ENCODE assay signal across 16 cellular contexts in the genomic region with DNA sequence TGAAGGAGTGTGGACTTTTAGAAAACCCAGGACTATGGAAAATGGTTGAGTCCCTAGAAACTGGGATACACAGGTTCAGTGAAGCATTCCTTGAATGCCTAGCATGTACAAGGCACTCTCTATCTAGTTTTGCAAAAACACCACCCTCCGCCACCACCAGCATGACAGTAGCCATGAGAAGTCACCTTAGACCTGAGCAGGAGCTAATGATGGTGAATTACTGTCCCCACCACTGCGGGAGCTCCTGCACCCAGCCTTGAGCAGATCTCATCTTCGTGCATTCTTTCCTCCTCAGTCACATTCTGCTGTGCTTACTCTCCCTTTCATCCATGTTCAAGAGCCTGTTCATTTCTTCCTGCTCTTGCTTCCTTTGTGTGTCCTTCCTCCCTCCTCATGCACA.
DNase-seq lines count a peak whose midpoint lies in the region; ATAC-seq and TF ChIP-seq lines count a peak whose summit lies in the region.
"Had no signal": no experiment of that assay in that cellular context is flagged by ENCODE, and none has a peak within 500 bp of the region (broad histone marks: within the 10 kb centered on the region; RNA-seq: fewer than 3 reads in every experiment).

No MANE protein-coding gene starts in this region.

- no peaks in the 10 kb centered on the region for H3K4me1 Mint-ChIP-seq in osteocyte (ENCODE audit: unreplicated experiment)
- H3K4me1 Mint-ChIP-seq: CD4-positive, CD25-positive, alpha-beta regulatory T cell had no signal

- H3K4me3 Mint-ChIP-seq in osteocyte (ENCODE audit: unreplicated experiment): no peak overlapping the region
- H3K4me3 Mint-ChIP-seq: B cell; CD4-positive, CD25-positive, alpha-beta regulatory T cell; CD8-positive, alpha-beta T cell had no signal

- DNase-seq in DMS53 (lab: John Stamatoyannopoulos, UW): peak; percentile 30
- DNase-seq in DMS53 treated with DMSO at 0.1 percent for 48 hours (lab: John Stamatoyannopoulos, UW; ENCODE audit: unreplicated experiment): no peak
- peak; percentile 9 for DNase-seq in kidney tubule cell (ENCODE audit: low spot score)
- peak; percentile 60 for DNase-seq in osteocyte (ENCODE audit: extremely low spot score, unreplicated experiment)
- DNase-seq in glomerular visceral epithelial cell (ENCODE audit: extremely low spot score): no peak
- DNase-seq in NCI-H1694 (lab: John Stamatoyannopoulos, UW): no peak
- DNase-seq: Caco-2; CD4-positive, CD25-positive, alpha-beta regulatory T cell; CD8-positive, alpha-beta T cell; DMS 273 treated with DMSO at 0.1 percent for 48 hours; DND-41; GOT3; H7; HCEC 1CT had no signal

- ATAC-seq in HG03521 (IDR thresholded peaks at IDR 0.05; ENCODE audit: unreplicated experiment): no peak
- ATAC-seq: CD8-positive, alpha-beta T cell had no signal

- no peak for TF ChIP-seq CTCF in osteocyte (IDR thresholded peaks at IDR 0.05)

- no peak overlapping the region for H3K27ac Mint-ChIP-seq in osteocyte (ENCODE audit: unreplicated experiment)
- H3K27ac Mint-ChIP-seq: B cell; CD4-positive, CD25-positive, alpha-beta regulatory T cell; CD8-positive, alpha-beta T cell had no signal

- H3K27me3 Mint-ChIP-seq in osteocyte (ENCODE audit: unreplicated experiment): peaks cover 40% of the 10 kb centered on the region

- H3K9me3 Mint-ChIP-seq in osteocyte (ENCODE audit: unreplicated experiment): no peaks in the 10 kb centered on the region
- H3K9me3 Mint-ChIP-seq: CD4-positive, CD25-positive, alpha-beta regulatory T cell; CD8-positive, alpha-beta T cell had no signal

- no peaks in the 10 kb centered on the region for H3K36me3 Mint-ChIP-seq in osteocyte (ENCODE audit: unreplicated experiment)
- H3K36me3 Mint-ChIP-seq: CD4-positive, CD25-positive, alpha-beta regulatory T cell; CD8-positive, alpha-beta T cell had no signal

Comparison
In these comparisons a context has a peak if more than half of its experiments do, and no peak if none do; other contexts are left out.
1. DNase-seq: peak in DMS53 (single experiment), kidney tubule cell (single experiment) and osteocyte (single experiment); none in DMS53 treated with DMSO at 0.1 percent for 48 hours (single experiment), glomerular visceral epithelial cell (single experiment) and NCI-H1694 (single experiment).